In the genomic region with DNA sequence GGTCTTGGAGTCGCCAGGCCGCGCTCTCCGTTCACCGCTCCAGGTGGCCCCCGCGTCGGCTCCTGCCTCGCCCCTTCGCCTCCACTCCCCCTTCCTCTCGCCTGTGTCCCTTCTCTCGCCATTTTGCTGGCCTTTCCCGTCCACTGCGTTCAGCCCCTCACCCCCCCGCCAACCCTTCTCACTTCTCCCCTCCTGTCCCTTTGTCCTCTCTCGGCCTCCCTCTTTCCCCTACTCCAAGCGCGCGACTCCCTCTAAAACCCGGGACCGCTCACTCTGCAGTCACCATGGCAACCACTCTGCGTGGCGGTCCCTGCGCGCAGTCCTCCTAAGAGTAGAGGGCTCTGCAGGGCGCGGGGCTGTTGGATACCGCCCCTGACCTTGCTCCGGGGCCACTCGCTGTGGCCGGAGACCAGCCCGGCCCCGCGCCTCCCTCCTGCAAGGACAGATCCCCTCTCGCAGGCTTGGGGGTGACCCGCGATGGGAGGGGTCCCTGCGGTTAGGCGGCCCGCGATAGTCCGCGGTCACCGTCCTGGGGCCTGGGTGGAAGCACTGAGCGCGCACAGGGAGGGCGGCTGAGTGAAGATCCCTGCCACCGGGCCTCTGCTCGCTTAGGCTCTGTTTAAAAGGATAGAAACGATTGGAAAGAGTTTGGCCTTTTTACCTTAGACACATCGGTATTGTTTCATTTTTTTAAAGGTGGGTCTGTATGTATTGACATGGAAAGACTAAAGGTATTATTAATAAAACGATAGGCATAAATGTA, we compare ENCODE assay signal across 8 cellular contexts. TPM values are rescaled to one million over a fixed set of nuclear protein-coding genes. Genes with fewer than 3 reads are reported as not detected.
DNase-seq lines count a peak whose midpoint lies in the region; ATAC-seq and TF ChIP-seq lines count a peak whose summit lies in the region.

No MANE protein-coding gene starts in this region.

- H3K4me3 Mint-ChIP-seq in T-cell (peak overlapping the region; percentile 73 to 87 (median 81)), chondrocyte (ENCODE audit: unreplicated experiment) (peak overlapping the region; percentile 92)

- no peak for TF ChIP-seq CTCF in chondrocyte (IDR thresholded peaks at IDR 0.05)

- H3K36me3 Mint-ChIP-seq in T-cell (no peaks in the 10 kb centered on the region), chondrocyte (ENCODE audit: low read depth) (peaks cover 7% of the 10 kb centered on the region)

- TF ChIP-seq EP300 in Ishikawa (IDR thresholded peaks at IDR 0.05; ENCODE audit: borderline replicate concordance): no peak

- peaks cover 8 to 12% of the 10 kb centered on the region in 2 donors for H3K27me3 Mint-ChIP-seq in T-cell
- H3K27me3 Mint-ChIP-seq in chondrocyte (ENCODE audit: low read depth): no peaks in the 10 kb centered on the region

- H3K27ac Mint-ChIP-seq in T-cell (no peak overlapping the region), chondrocyte (ENCODE audit: unreplicated experiment) (peak overlapping the region; percentile 98)

- H3K4me1 Mint-ChIP-seq in T-cell (peaks cover 10 to 17% (median 11%) of the 10 kb centered on the region in 3 donors), chondrocyte (ENCODE audit: low read depth) (peaks cover 37% of the 10 kb centered on the region)

- no peak for TF ChIP-seq RAD21 in Ishikawa (IDR thresholded peaks at IDR 0.05; ENCODE audit: low read depth)

- CTCF ChIA-PET in T-cell (lab: Charles Lee): interaction anchor here in 1 of 2 donors (0.6 kb wide), 1 partner anchor 12 kb away, joined by 3 read pairs; no protein-coding TSS in a partner anchor

- H3K9me3 Mint-ChIP-seq in T-cell: no peaks in the 10 kb centered on the region
- H3K9me3 Mint-ChIP-seq in chondrocyte (ENCODE audit: low read depth): no peaks in the 10 kb centered on the region

- DNase-seq in CD1c-positive myeloid dendritic cell (ENCODE audit: extremely low spot score) (peak; percentile 42), T-cell (peak in 21 of 34 experiments; percentile 6 to 35 (median 20)), chondrocyte (ENCODE audit: low spot score) (no peak), left lobe of liver (ENCODE audit: low spot score) (no peak)
- peak; percentile 16 for DNase-seq in stimulated activated CD4-positive, alpha-beta T cell treated with anti-CD3 and anti-CD28 coated beads, Interleukin-4, amount 100 ng/mL, for 24 hours

- ATAC-seq in T-cell (replicated peaks in 1 of 4) (peak in 1 of 4 experiments; percentile 18), left lobe of liver (peak; percentile 5), HG02642 (IDR thresholded peaks at IDR 0.05; ENCODE audit: poor library complexity, unreplicated experiment) (no peak), HG02610 (IDR thresholded peaks at IDR 0.05; ENCODE audit: unreplicated experiment) (no peak)

- POLR2A ChIA-PET in T-cell (lab: Charles Lee): no interaction called here

TF ChIP-seq in Ishikawa, 13 proteins besides CTCF, POLR2A, EP300 and RAD21:
- TF ChIP-seq TCF12 (IDR thresholded peaks at IDR 0.05; ENCODE audit: low read depth): no peak
- TF ChIP-seq TAF1 (IDR thresholded peaks at IDR 0.05; ENCODE audit: low read depth): peak; percentile 11; the same call in 1 of the 2 replicates
- TF ChIP-seq, protein P1, sequence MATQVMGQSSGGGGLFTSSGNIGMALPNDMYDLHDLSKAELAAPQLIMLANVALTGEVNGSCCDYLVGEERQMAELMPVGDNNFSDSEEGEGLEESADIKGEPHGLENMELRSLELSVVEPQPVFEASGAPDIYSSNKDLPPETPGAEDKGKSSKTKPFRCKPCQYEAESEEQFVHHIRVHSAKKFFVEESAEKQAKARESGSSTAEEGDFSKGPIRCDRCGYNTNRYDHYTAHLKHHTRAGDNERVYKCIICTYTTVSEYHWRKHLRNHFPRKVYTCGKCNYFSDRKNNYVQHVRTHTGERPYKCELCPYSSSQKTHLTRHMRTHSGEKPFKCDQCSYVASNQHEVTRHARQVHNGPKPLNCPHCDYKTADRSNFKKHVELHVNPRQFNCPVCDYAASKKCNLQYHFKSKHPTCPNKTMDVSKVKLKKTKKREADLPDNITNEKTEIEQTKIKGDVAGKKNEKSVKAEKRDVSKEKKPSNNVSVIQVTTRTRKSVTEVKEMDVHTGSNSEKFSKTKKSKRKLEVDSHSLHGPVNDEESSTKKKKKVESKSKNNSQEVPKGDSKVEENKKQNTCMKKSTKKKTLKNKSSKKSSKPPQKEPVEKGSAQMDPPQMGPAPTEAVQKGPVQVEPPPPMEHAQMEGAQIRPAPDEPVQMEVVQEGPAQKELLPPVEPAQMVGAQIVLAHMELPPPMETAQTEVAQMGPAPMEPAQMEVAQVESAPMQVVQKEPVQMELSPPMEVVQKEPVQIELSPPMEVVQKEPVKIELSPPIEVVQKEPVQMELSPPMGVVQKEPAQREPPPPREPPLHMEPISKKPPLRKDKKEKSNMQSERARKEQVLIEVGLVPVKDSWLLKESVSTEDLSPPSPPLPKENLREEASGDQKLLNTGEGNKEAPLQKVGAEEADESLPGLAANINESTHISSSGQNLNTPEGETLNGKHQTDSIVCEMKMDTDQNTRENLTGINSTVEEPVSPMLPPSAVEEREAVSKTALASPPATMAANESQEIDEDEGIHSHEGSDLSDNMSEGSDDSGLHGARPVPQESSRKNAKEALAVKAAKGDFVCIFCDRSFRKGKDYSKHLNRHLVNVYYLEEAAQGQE (IDR thresholded peaks at IDR 0.05; ENCODE audit: low read depth): no peak
- TF ChIP-seq EGR1 (IDR thresholded peaks at IDR 0.05): no peak; the same call in 1 of the 2 replicates
- TF ChIP-seq, protein P2, sequence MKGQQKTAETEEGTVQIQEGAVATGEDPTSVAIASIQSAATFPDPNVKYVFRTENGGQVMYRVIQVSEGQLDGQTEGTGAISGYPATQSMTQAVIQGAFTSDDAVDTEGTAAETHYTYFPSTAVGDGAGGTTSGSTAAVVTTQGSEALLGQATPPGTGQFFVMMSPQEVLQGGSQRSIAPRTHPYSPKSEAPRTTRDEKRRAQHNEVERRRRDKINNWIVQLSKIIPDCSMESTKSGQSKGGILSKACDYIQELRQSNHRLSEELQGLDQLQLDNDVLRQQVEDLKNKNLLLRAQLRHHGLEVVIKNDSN (IDR thresholded peaks at IDR 0.05): no peak
- TF ChIP-seq ZBTB7A (IDR thresholded peaks at IDR 0.05; ENCODE audit: low read depth): 0 out of 2 replicates have a peak, but pooled peaks have one; percentile 6
- TF ChIP-seq FOXM1 (IDR thresholded peaks at IDR 0.05; ENCODE audit: borderline replicate concordance, low read depth): no peak
- TF ChIP-seq, protein P3, sequence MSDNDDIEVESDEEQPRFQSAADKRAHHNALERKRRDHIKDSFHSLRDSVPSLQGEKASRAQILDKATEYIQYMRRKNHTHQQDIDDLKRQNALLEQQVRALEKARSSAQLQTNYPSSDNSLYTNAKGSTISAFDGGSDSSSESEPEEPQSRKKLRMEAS (IDR thresholded peaks at IDR 0.05): peak; percentile 41; the same call in 1 of the 2 replicates
- TF ChIP-seq CREB1 (IDR thresholded peaks at IDR 0.05; ENCODE audit: low read depth): no peak
- TF ChIP-seq YY1 (IDR thresholded peaks at IDR 0.05; ENCODE audit: low read depth): peak; percentile 2; the same call in 1 of the 2 replicates
- TF ChIP-seq CEBPB (IDR thresholded peaks at IDR 0.05): no peak
- no peak for TF ChIP-seq NFIC (IDR thresholded peaks at IDR 0.05)
- TF ChIP-seq TEAD4 (IDR thresholded peaks at IDR 0.05): no peak

RNA-seq across cellular contexts. Expression of a gene that starts 0.5 kb away (rescaled TPM):
- total RNA-seq in T-cell: 1 to 10 TPM in 4 of 5 donors, under 1 TPM in 1; 0.70 to 3.1 (median 1.4) TPM
- 5.8 to 11.8 TPM (median 6.5 TPM) in 3 replicates for total RNA-seq in chondrocyte
- total RNA-seq in left lobe of liver: 6.8 TPM

RNA-seq across cellular contexts. Expression of a gene that starts 1.2 kb away (rescaled TPM):
- 1 to 10 TPM; 1.9 to 6.1 (median 3.4) TPM for total RNA-seq in T-cell
- 51.4 to 72.7 TPM (median 55.4 TPM) in 3 replicates for total RNA-seq in chondrocyte
- 16.4 TPM for total RNA-seq in left lobe of liver

Comparison
In these comparisons a context has a peak if more than half of its experiments do, and no peak if none do; other contexts are left out.
1. DNase-seq: peak in CD1c-positive myeloid dendritic cell (single experiment), T-cell (21 of 34) and stimulated activated CD4-positive, alpha-beta T cell treated with anti-CD3 and anti-CD28 coated beads, Interleukin-4, amount 100 ng/mL, for 24 hours (single experiment); none in chondrocyte (single experiment) and left lobe of liver (single experiment).